Comparison of ENCODE assay signal across 10 cellular contexts in the genomic region with DNA sequence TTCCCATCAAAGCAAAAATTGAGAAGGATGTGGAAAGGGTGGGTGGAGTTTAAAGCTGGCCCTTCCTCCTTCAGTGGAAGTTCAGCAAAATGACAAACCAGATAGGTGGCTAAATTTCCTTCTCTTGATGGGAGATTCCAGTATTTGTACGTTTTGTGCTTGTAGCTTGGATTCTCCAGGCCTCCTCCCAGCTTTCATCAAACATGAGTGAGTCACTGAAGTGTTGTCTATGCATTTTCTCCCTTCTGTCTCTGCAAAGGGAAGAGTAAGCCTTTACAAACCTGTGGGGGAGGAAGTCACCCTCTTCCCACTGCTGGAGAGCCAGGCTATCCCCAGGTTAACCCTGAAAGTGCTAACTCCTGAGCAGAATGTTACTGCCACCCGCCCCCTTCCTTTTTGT. TPM values are rescaled to one million over a fixed set of nuclear protein-coding genes. Genes with fewer than 3 reads are reported as not detected.
DNase-seq lines count a peak whose midpoint lies in the region; ATAC-seq, FAIRE-seq and TF ChIP-seq lines count a peak whose summit lies in the region.
"Had no signal": no experiment of that assay in that cellular context is flagged by ENCODE, and none has a peak within 500 bp of the region (broad histone marks: within the 10 kb centered on the region; RNA-seq: fewer than 3 reads in every experiment).

No MANE protein-coding gene starts in this region.

- TF ChIP-seq EP300 in HepG2 (IDR thresholded peaks at IDR 0.05; ENCODE audit: low read depth in 2 of 2, low read length in 2 of 2) (no peak), HepG2 (CRISPR knock-in tag; IDR thresholded peaks at IDR 0.05; ENCODE audit: borderline replicate concordance) (no peak)

- no peaks in the 10 kb centered on the region for H3K27me3 ChIP-seq in HepG2 (ENCODE audit: control insufficient read depth in 1 of 2, insufficient read depth in 2 of 2, low read length in 2 of 2)

- POLR2A ChIA-PET in MCF 10A (lab: Yijun Ruan, JAX) = interaction anchor here (0.7 to 3.5 kb wide), 9 partner anchors 11 to 1118 kb away, joined by 3 to 22 read pairs (median 4); partner anchors contain the start of gene HNRNPUL2
- POLR2A ChIA-PET in HepG2 (lab: Yijun Ruan, JAX) = interaction anchor here (0.7 kb wide), 1 partner anchor 35 kb away, joined by 3 read pairs; no protein-coding TSS in a partner anchor

- H3K4me3 ChIP-seq in HepG2 (replicated peaks in 1 of 3; ENCODE audit: insufficient read depth in 1 of 3, low read depth in 2 of 3, low read length in 3 of 3) = no peak overlapping the region

- H3K4me1 Mint-ChIP-seq in natural killer cell (peaks cover 74 to 75% of the 10 kb centered on the region in 2 donors), MCF 10A (ENCODE audit: insufficient read depth, unreplicated experiment) (peaks cover 36% of the 10 kb centered on the region)
- peaks cover 45 to 61% of the 10 kb centered on the region in 2 donors for H3K4me1 Mint-ChIP-seq in natural killer cell treated with Interleukin-12 subunit alpha and Interleukin-12 subunit beta and Interleukin-15 and Interleukin-18, amount 100 ng/mL, for 72 hours (ENCODE audit: low read depth in 2 of 2)
- peaks cover 68% of the 10 kb centered on the region for H3K4me1 Mint-ChIP-seq in activated CD8-positive, alpha-beta memory T cell treated with anti-CD3 and anti-CD28 coated beads, Interleukin-2, amount 10 ng/mL, durations not matched to agents 7 days and 5 days

- H3K4me2 ChIP-seq in HepG2 (ENCODE audit: low read depth, low read length) = no peak overlapping the region

- H4K20me1 ChIP-seq in HepG2 (ENCODE audit: insufficient read depth, low read length) = peaks cover 9% of the 10 kb centered on the region; the same call in 1 of the 2 replicates

- TF ChIP-seq RAD21 in HepG2 (CRISPR knock-in tag; IDR thresholded peaks at IDR 0.05) = no peak

- CTCF ChIA-PET in MCF 10A (lab: Yijun Ruan, JAX) = interaction anchor here (0.7 to 6.3 kb wide), 9 partner anchors 8 to 369 kb away, joined by 3 to 40 read pairs (median 3); partner anchors contain the start of gene MARK2
- CTCF ChIA-PET in HepG2 (lab: Yijun Ruan, JAX; ENCODE audit: low intra/inter-chr PET ratio, low total read pairs) = no interaction called here
- CTCF ChIA-PET in activated CD8-positive, alpha-beta memory T cell treated with anti-CD3 and anti-CD28 coated beads, Interleukin-2, amount 10 ng/mL, durations not matched to agents 7 days and 5 days (lab: Charles Lee) = interaction anchor here (1.0 to 1.4 kb wide), 2 partner anchors 12 to 76 kb away, joined by 3 to 4 read pairs; no protein-coding TSS in a partner anchor

- in situ Hi-C loops in HepG2 (cut with HindIII; ENCODE audit: extremely low pct_ligation_motif_present, low pct_unique_long_range_greater_than_20kb) = no loop called here

- peaks cover 71% of the 10 kb centered on the region for H3K4me1 ChIP-seq in HepG2 (ENCODE audit: insufficient read depth, low read length)

- DNase-seq in natural killer cell (no peak), MCF 10A (ENCODE audit: unreplicated experiment) (peak; percentile 69), HepG2 (ENCODE audit: low spot score) (peak; percentile 39)
- DNase-seq in natural killer cell treated with Interleukin-12 subunit alpha and Interleukin-12 subunit beta and Interleukin-15 and Interleukin-18, amount 100 ng/mL, for 72 hours (ENCODE audit: low spot score) = no peak
- DNase-seq in activated CD8-positive, alpha-beta memory T cell treated with anti-CD3 and anti-CD28 coated beads, Interleukin-2, amount 10 ng/mL, durations not matched to agents 7 days and 5 days = no peak
- DNase-seq: C1 segment of cervical spinal cord had no signal

- H3K9ac ChIP-seq in HepG2 (ENCODE audit: insufficient read depth, low read depth, low read length) = no peak overlapping the region

- H3K27ac Mint-ChIP-seq in natural killer cell = peak overlapping the region; percentile 75 to 86
- H3K27ac Mint-ChIP-seq in natural killer cell treated with Interleukin-12 subunit alpha and Interleukin-12 subunit beta and Interleukin-15 and Interleukin-18, amount 100 ng/mL, for 72 hours = peak overlapping the region in 1 of 2 donors; percentile 84
- peak overlapping the region; percentile 70 for H3K27ac Mint-ChIP-seq in MCF 10A (ENCODE audit: low read depth, unreplicated experiment)
- H3K27ac Mint-ChIP-seq in activated CD8-positive, alpha-beta memory T cell treated with anti-CD3 and anti-CD28 coated beads, Interleukin-2, amount 10 ng/mL, durations not matched to agents 7 days and 5 days = no peak overlapping the region

- H3K27ac ChIP-seq in HepG2 (ENCODE audit: extremely low read length, insufficient read depth, low read length) = no peak overlapping the region

- TF ChIP-seq POLR2A in HepG2 (IDR thresholded peaks at IDR 0.05; ENCODE audit: insufficient read depth in 1 of 2, low read depth in 2 of 2, low read length in 2 of 2) = no peak

- TF ChIP-seq CTCF in natural killer cell (IDR thresholded peaks at IDR 0.05) = no peak
- no peak for TF ChIP-seq CTCF in MCF 10A (IDR thresholded peaks at IDR 0.05; ENCODE audit: unreplicated experiment)
- no peak for TF ChIP-seq CTCF in HepG2 (CRISPR knock-in tag; IDR thresholded peaks at IDR 0.05)

- no peak for ATAC-seq in natural killer cell
- no peak for ATAC-seq in natural killer cell treated with Interleukin-12 subunit alpha and Interleukin-12 subunit beta and Interleukin-15 and Interleukin-18, amount 100 ng/mL, for 72 hours
- ATAC-seq in HepG2 = peak; percentile 24; the same call in 1 of the 3 replicates
- ATAC-seq in activated CD8-positive, alpha-beta memory T cell treated with anti-CD3 and anti-CD28 coated beads, Interleukin-2, amount 10 ng/mL, durations not matched to agents 7 days and 5 days = no peak
- ATAC-seq in HG03095 (IDR thresholded peaks at IDR 0.05; ENCODE audit: unreplicated experiment) = no peak
- no peak for ATAC-seq in HG03342 (IDR thresholded peaks at IDR 0.05; ENCODE audit: unreplicated experiment)
- ATAC-seq in GM21528 (IDR thresholded peaks at IDR 0.05; ENCODE audit: low FRiP score, unreplicated experiment) = no peak

- no peak for FAIRE-seq in HepG2 (lab: Jason Lieb, UNC)
- FAIRE-seq: endometrium had no signal

- H3K9me3 ChIP-seq in HepG2 (ENCODE audit: low read length) = no peaks in the 10 kb centered on the region

- H2AFZ ChIP-seq in HepG2 (ENCODE audit: low read length) = no peak overlapping the region

- no peaks in the 10 kb centered on the region for H3K27me3 Mint-ChIP-seq in natural killer cell (ENCODE audit: low read depth in 2 of 2)
- H3K27me3 Mint-ChIP-seq in natural killer cell treated with Interleukin-12 subunit alpha and Interleukin-12 subunit beta and Interleukin-15 and Interleukin-18, amount 100 ng/mL, for 72 hours = no peaks in the 10 kb centered on the region
- H3K27me3 Mint-ChIP-seq in MCF 10A (ENCODE audit: insufficient read depth, unreplicated experiment) = no peaks in the 10 kb centered on the region
- H3K27me3 Mint-ChIP-seq in activated CD8-positive, alpha-beta memory T cell treated with anti-CD3 and anti-CD28 coated beads, Interleukin-2, amount 10 ng/mL, durations not matched to agents 7 days and 5 days = no peaks in the 10 kb centered on the region

- H3K4me3 Mint-ChIP-seq in natural killer cell = no peak overlapping the region
- H3K4me3 Mint-ChIP-seq in natural killer cell treated with Interleukin-12 subunit alpha and Interleukin-12 subunit beta and Interleukin-15 and Interleukin-18, amount 100 ng/mL, for 72 hours = no peak overlapping the region
- peak overlapping the region; percentile 23 for H3K4me3 Mint-ChIP-seq in MCF 10A (ENCODE audit: unreplicated experiment)
- no peak overlapping the region for H3K4me3 Mint-ChIP-seq in activated CD8-positive, alpha-beta memory T cell treated with anti-CD3 and anti-CD28 coated beads, Interleukin-2, amount 10 ng/mL, durations not matched to agents 7 days and 5 days

- intact Hi-C loops in natural killer cell (cut with micrococcal nuclease) = no loop called here
- intact Hi-C loops in MCF 10A (cut with micrococcal nuclease) = no loop called here
- intact Hi-C loops in HepG2 (cut with micrococcal nuclease; ENCODE audit: unreplicated experiment) = no loop called here

- H3K9me3 Mint-ChIP-seq in natural killer cell (no peaks in the 10 kb centered on the region), MCF 10A (ENCODE audit: unreplicated experiment) (no peaks in the 10 kb centered on the region)
- no peaks in the 10 kb centered on the region for H3K9me3 Mint-ChIP-seq in natural killer cell treated with Interleukin-12 subunit alpha and Interleukin-12 subunit beta and Interleukin-15 and Interleukin-18, amount 100 ng/mL, for 72 hours
- no peaks in the 10 kb centered on the region for H3K9me3 Mint-ChIP-seq in activated CD8-positive, alpha-beta memory T cell treated with anti-CD3 and anti-CD28 coated beads, Interleukin-2, amount 10 ng/mL, durations not matched to agents 7 days and 5 days (ENCODE audit: low read depth)

- 33% methylated on average over 2 of the region's 2 CpGs for WGBS in HepG2 (ENCODE audit: low lambda C conversion rate)

- no peaks in the 10 kb centered on the region for H3K36me3 Mint-ChIP-seq in natural killer cell
- H3K36me3 Mint-ChIP-seq in natural killer cell treated with Interleukin-12 subunit alpha and Interleukin-12 subunit beta and Interleukin-15 and Interleukin-18, amount 100 ng/mL, for 72 hours = peaks cover 10% of the 10 kb centered on the region
- H3K36me3 Mint-ChIP-seq in MCF 10A (ENCODE audit: insufficient read depth, unreplicated experiment) = peaks cover 50% of the 10 kb centered on the region
- H3K36me3 Mint-ChIP-seq in activated CD8-positive, alpha-beta memory T cell treated with anti-CD3 and anti-CD28 coated beads, Interleukin-2, amount 10 ng/mL, durations not matched to agents 7 days and 5 days = peaks cover 45% of the 10 kb centered on the region

- peaks cover 1 to 19% of the 10 kb centered on the region in 2 experiments; a peak in 3 of 5 replicates for H3K36me3 ChIP-seq in HepG2 (replicated peaks in 1 of 2; ENCODE audit: control insufficient read depth in 1 of 2, insufficient read depth in 2 of 2, low read length in 2 of 2)

- peaks cover 70% of the 10 kb centered on the region for H3K79me2 ChIP-seq in HepG2 (ENCODE audit: insufficient read depth, low read length)

- BruUV-seq in MCF 10A (replicated peaks; lab: Mats Ljungman, UMichigan) (no TSS peak), HepG2 (replicated peaks; lab: Mats Ljungman, UMichigan) (no TSS peak)

RNA-seq across cellular contexts. Expression of gene MARK2, which starts 6.4 kb away (rescaled TPM):
- total RNA-seq in natural killer cell = 10 to 100 TPM; 63.8 to 88.4 (median 80.2) TPM
- 10 to 100 TPM; 54.9 to 68.5 TPM for total RNA-seq in natural killer cell treated with Interleukin-12 subunit alpha and Interleukin-12 subunit beta and Interleukin-15 and Interleukin-18, amount 100 ng/mL, for 72 hours
- total RNA-seq in MCF 10A (2022) = 36.9 and 39.8 TPM in 2 replicates
- 13.9 and 17.4 TPM in 2 replicates for total RNA-seq in HepG2 (2016; rRNA removed; fragmentation: Illumina TruSeq; extraction: Trizol)
- 2.8 and 3.2 TPM in 2 replicates for total RNA-seq in HepG2 (2016; cell fraction: cytosol; rRNA removed; fragmentation: Illumina TruSeq; extraction: Trizol; ENCODE audit: low read depth)
- 13.6 and 14.5 TPM in 2 replicates for total RNA-seq in HepG2 (2016; cell fraction: insoluble cytoplasmic fraction; rRNA removed; fragmentation: Illumina TruSeq; extraction: Trizol)
- 10.2 and 10.4 TPM in 2 replicates for total RNA-seq in HepG2 (2016; cell fraction: membrane; rRNA removed; fragmentation: Illumina TruSeq; extraction: Trizol)
- 13.5 and 15.1 TPM in 2 replicates for total RNA-seq in HepG2 (2016; cell fraction: nucleus; rRNA removed; fragmentation: Illumina TruSeq; extraction: Trizol)
- 13.5 and 14.6 TPM in 2 replicates for polyA plus RNA-seq in HepG2 (2011; rRNA removed)
- polyA plus RNA-seq in HepG2 (2011; cell fraction: cytosol; rRNA removed) = 9.1 and 10.3 TPM in 2 replicates
- 16.5 and 18.4 TPM in 2 replicates for polyA plus RNA-seq in HepG2 (2011; cell fraction: nucleus; rRNA removed)
- 11.6 and 13.0 TPM in 2 replicates for polyA plus RNA-seq in HepG2 (2012)
- polyA plus RNA-seq in HepG2 (2016; cell fraction: cytosol; fragmentation: Illumina TruSeq; extraction: Trizol; ENCODE audit: low read depth) = 1.5 and 1.6 TPM in 2 replicates
- polyA plus RNA-seq in HepG2 (2016; cell fraction: insoluble cytoplasmic fraction; fragmentation: Illumina TruSeq; extraction: Trizol; ENCODE audit: low read depth) = 13.0 and 19.7 TPM in 2 replicates
- 6.2 and 6.3 TPM in 2 replicates for polyA plus RNA-seq in HepG2 (2016; cell fraction: membrane; fragmentation: Illumina TruSeq; extraction: Trizol; ENCODE audit: low read depth)
- polyA plus RNA-seq in HepG2 (2016; cell fraction: nucleus; fragmentation: Illumina TruSeq; extraction: Trizol; ENCODE audit: insufficient read depth, low read depth) = 21.4 and 25.0 TPM in 2 replicates
- 21.4 and 36.1 TPM in 2 replicates for polyA minus RNA-seq in HepG2 (2011; rRNA and poly(A)+ RNA removed; ENCODE audit: low replicate concordance)
- polyA minus RNA-seq in HepG2 (2011; cell fraction: cytosol; rRNA and poly(A)+ RNA removed) = 15.8 and 17.9 TPM in 2 replicates
- 10.9 and 17.4 TPM in 2 replicates for polyA minus RNA-seq in HepG2 (2011; cell fraction: nucleus; rRNA and poly(A)+ RNA removed)
- total RNA-seq in activated CD8-positive, alpha-beta memory T cell treated with anti-CD3 and anti-CD28 coated beads, Interleukin-2, amount 10 ng/mL, durations not matched to agents 7 days and 5 days = 10 to 100 TPM; 57.2 to 57.9 TPM

RNA-seq across cellular contexts. Expression of gene SPINDOC, which starts 32.0 kb away (rescaled TPM):
- total RNA-seq in natural killer cell (10 to 100 TPM; 15.6 to 25.3 (median 21.1) TPM), MCF 10A (2022) (17.1 and 21.4 TPM in 2 replicates), HepG2 (2016; rRNA removed; fragmentation: Illumina TruSeq; extraction: Trizol) (23.6 and 29.9 TPM in 2 replicates)
- 10 to 100 TPM; 34.3 to 65.1 TPM for total RNA-seq in natural killer cell treated with Interleukin-12 subunit alpha and Interleukin-12 subunit beta and Interleukin-15 and Interleukin-18, amount 100 ng/mL, for 72 hours
- total RNA-seq in HepG2 (2016; cell fraction: cytosol; rRNA removed; fragmentation: Illumina TruSeq; extraction: Trizol; ENCODE audit: low read depth) = 44.1 and 45.2 TPM in 2 replicates
- total RNA-seq in HepG2 (2016; cell fraction: insoluble cytoplasmic fraction; rRNA removed; fragmentation: Illumina TruSeq; extraction: Trizol) = 19.6 and 30.8 TPM in 2 replicates
- total RNA-seq in HepG2 (2016; cell fraction: membrane; rRNA removed; fragmentation: Illumina TruSeq; extraction: Trizol) = 65.9 and 67.9 TPM in 2 replicates
- 18.3 and 21.0 TPM in 2 replicates for total RNA-seq in HepG2 (2016; cell fraction: nucleus; rRNA removed; fragmentation: Illumina TruSeq; extraction: Trizol)
- 21.4 and 24.8 TPM in 2 replicates for polyA plus RNA-seq in HepG2 (2011; rRNA removed)
- polyA plus RNA-seq in HepG2 (2011; cell fraction: cytosol; rRNA removed) = 20.8 and 31.5 TPM in 2 replicates
- 29.5 and 33.6 TPM in 2 replicates for polyA plus RNA-seq in HepG2 (2011; cell fraction: nucleus; rRNA removed)
- polyA plus RNA-seq in HepG2 (2012) = 17.1 and 21.7 TPM in 2 replicates
- 69.3 and 70.4 TPM in 2 replicates for polyA plus RNA-seq in HepG2 (2016; cell fraction: cytosol; fragmentation: Illumina TruSeq; extraction: Trizol; ENCODE audit: low read depth)
- 36.8 and 41.3 TPM in 2 replicates for polyA plus RNA-seq in HepG2 (2016; cell fraction: insoluble cytoplasmic fraction; fragmentation: Illumina TruSeq; extraction: Trizol; ENCODE audit: low read depth)
- polyA plus RNA-seq in HepG2 (2016; cell fraction: membrane; fragmentation: Illumina TruSeq; extraction: Trizol; ENCODE audit: low read depth) = 88.9 and 91.0 TPM in 2 replicates
- polyA plus RNA-seq in HepG2 (2016; cell fraction: nucleus; fragmentation: Illumina TruSeq; extraction: Trizol; ENCODE audit: insufficient read depth, low read depth) = 55.9 and 57.5 TPM in 2 replicates
- 17.5 and 25.8 TPM in 2 replicates for polyA minus RNA-seq in HepG2 (2011; rRNA and poly(A)+ RNA removed; ENCODE audit: low replicate concordance)
- 9.3 and 10.1 TPM in 2 replicates for polyA minus RNA-seq in HepG2 (2011; cell fraction: cytosol; rRNA and poly(A)+ RNA removed)
- 13.3 and 14.8 TPM in 2 replicates for polyA minus RNA-seq in HepG2 (2011; cell fraction: nucleus; rRNA and poly(A)+ RNA removed)
- total RNA-seq in activated CD8-positive, alpha-beta memory T cell treated with anti-CD3 and anti-CD28 coated beads, Interleukin-2, amount 10 ng/mL, durations not matched to agents 7 days and 5 days = 10 to 100 TPM; 53.4 to 55.8 TPM

Comparison
In these comparisons a context has a peak if more than half of its experiments do, and no peak if none do; other contexts are left out.
1. DNase-seq: peak in MCF 10A (single experiment) and HepG2 (single experiment); none in natural killer cell (single experiment), natural killer cell treated with Interleukin-12 subunit alpha and Interleukin-12 subunit beta and Interleukin-15 and Interleukin-18, amount 100 ng/mL, for 72 hours (single experiment) and activated CD8-positive, alpha-beta memory T cell treated with anti-CD3 and anti-CD28 coated beads, Interleukin-2, amount 10 ng/mL, durations not matched to agents 7 days and 5 days (single experiment).